ENCODE assay signal across 20 cellular contexts in the genomic region with DNA sequence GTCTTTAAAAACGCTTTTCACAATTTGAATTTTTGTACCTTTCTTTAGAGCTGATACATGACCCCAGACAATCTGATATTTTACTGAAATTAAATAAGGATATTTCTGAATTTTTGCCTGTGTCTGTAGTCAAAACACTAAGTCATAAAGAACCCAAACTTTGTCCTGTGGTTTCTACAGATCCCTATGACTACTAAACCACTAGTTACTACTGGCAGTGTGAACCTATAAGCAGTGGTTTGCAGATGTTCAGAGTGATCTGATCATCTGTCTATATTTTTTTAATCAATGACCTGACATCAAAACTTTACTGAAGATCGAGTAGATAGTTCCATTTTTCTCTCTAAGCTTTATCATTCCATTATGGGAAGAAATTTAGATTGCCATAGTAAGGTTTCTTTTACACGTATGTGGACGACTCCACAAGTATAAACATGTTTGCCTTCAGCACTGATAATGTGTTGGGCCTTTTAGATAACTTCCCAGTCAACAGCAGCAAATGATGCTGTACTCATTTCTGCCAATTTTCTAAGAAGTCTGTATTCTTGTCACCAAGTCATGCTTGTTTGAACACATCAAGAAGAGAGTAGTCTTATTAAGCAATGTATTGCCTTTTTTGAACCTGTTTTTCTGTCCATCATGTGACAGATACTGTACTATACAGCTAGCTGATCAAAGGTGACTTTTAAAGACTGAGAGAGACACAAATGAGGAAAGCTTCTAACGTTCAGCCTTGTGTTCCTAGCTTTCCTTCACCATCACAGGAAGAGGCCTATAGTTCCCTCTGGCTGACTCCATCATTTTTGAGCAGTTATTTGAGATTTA. TPM values are rescaled to one million over a fixed set of nuclear protein-coding genes. Genes with fewer than 3 reads are reported as not detected.
A peak's percentile ranks its signal among the peaks of the same experiment; 100 is the strongest.
DNase-seq lines count a peak whose midpoint lies in the region; ATAC-seq and TF ChIP-seq lines count a peak whose summit lies in the region.
"Had no signal": no experiment of that assay in that cellular context is flagged by ENCODE, and none has a peak within 500 bp of the region (broad histone marks: within the 10 kb centered on the region; RNA-seq: fewer than 3 reads in every experiment).

No MANE protein-coding gene starts in this region.

- peaks cover 33% of the 10 kb centered on the region for H4K20me1 ChIP-seq in neural progenitor cell (ENCODE audit: low read depth)

- TF ChIP-seq CTCF in astrocyte of the spinal cord (IDR thresholded peaks at IDR 0.05; ENCODE audit: low read depth, low read length): no peak
- TF ChIP-seq CTCF in foreskin keratinocyte (conservative IDR thresholded peaks at IDR 0.05): no peak
- TF ChIP-seq CTCF in WERI-Rb-1 (IDR thresholded peaks at IDR 0.05; ENCODE audit: low read depth, low read length): no peak
- TF ChIP-seq CTCF in neural progenitor cell (IDR thresholded peaks at IDR 0.05): no peak

- DNase-seq in astrocyte of the spinal cord (ENCODE audit: low read depth, low spot score): peak; percentile 18
- peak in 1 of 2 donors; percentile 74 for DNase-seq in foreskin keratinocyte
- no peak for DNase-seq in stimulated activated effector memory CD8-positive, alpha-beta T cell treated with anti-CD3 and anti-CD28 coated beads, Interleukin-12 subunit alpha, Interleukin-12 subunit beta, amount 100 ng/mL, for 72 hours (ENCODE audit: low spot score in 2 of 2)
- DNase-seq in WERI-Rb-1: no peak
- DNase-seq in neural progenitor cell (ENCODE audit: low spot score): no peak
- no peak for DNase-seq in iPS-NIHi11 (ENCODE audit: low spot score)
- no peak for DNase-seq in cortex of kidney (lab: John Stamatoyannopoulos, UW)
- DNase-seq: activated CD4-positive, CD25-positive, alpha-beta regulatory T cell treated with anti-CD3 and anti-CD28 coated beads, Interleukin-2, amount 50 U/mL, for 72 hours; activated effector memory CD4-positive, alpha-beta T cell treated with Interleukin-2 at 50 U/mL for 16 hours; aorta; DMS153; GF-D8; lower lobe of right lung; NCI-H146; NCI-H774; stimulated activated CD4-positive, alpha-beta T cell treated with anti-CD3 and anti-CD28 coated beads, Interleukin-4, amount 100 ng/mL, for 4 hours; testis had no signal

- no peaks in the 10 kb centered on the region for H3K9me3 Mint-ChIP-seq in stimulated activated effector memory CD8-positive, alpha-beta T cell treated with anti-CD3 and anti-CD28 coated beads, Interleukin-12 subunit alpha, Interleukin-12 subunit beta, amount 100 ng/mL, for 72 hours
- H3K9me3 Mint-ChIP-seq in neural progenitor cell: no peaks in the 10 kb centered on the region

- ATAC-seq in HG02610 (IDR thresholded peaks at IDR 0.05; ENCODE audit: unreplicated experiment) (peak; percentile 66), foreskin keratinocyte (peak; percentile 75)
- ATAC-seq in stimulated activated effector memory CD8-positive, alpha-beta T cell treated with anti-CD3 and anti-CD28 coated beads, Interleukin-12 subunit alpha, Interleukin-12 subunit beta, amount 100 ng/mL, for 72 hours: peak; percentile 80

- H3K27me3 ChIP-seq in foreskin keratinocyte (no peaks in the 10 kb centered on the region), WERI-Rb-1 (ENCODE audit: insufficient read depth, low read depth, severe bottlenecking) (no peaks in the 10 kb centered on the region), neural progenitor cell (no peaks in the 10 kb centered on the region)
- H3K27me3 ChIP-seq: testis had no signal

- no peaks in the 10 kb centered on the region for H3F3A ChIP-seq in neural progenitor cell (ENCODE audit: low read depth)

- no peaks in the 10 kb centered on the region for H3K27me3 Mint-ChIP-seq in neural progenitor cell (ENCODE audit: insufficient read depth, low read depth)

- peaks cover 58% of the 10 kb centered on the region for H3K4me1 ChIP-seq in foreskin keratinocyte
- peaks cover 2% of the 10 kb centered on the region for H3K4me1 ChIP-seq in neural progenitor cell
- H3K4me1 ChIP-seq: parathyroid adenoma had no signal

- in situ Hi-C loops in astrocyte of the spinal cord (cut with HindIII; ENCODE audit: low sequenced_read_pairs): no loop called here

- no peak overlapping the region for H2AFZ ChIP-seq in neural progenitor cell (replicated peaks)
- H2AFZ ChIP-seq: parathyroid adenoma had no signal

- peaks cover 4% of the 10 kb centered on the region for H3K36me3 ChIP-seq in WERI-Rb-1
- H3K36me3 ChIP-seq in neural progenitor cell: peaks cover 17% of the 10 kb centered on the region

- peaks cover 41% of the 10 kb centered on the region for H3K4me1 Mint-ChIP-seq in stimulated activated effector memory CD8-positive, alpha-beta T cell treated with anti-CD3 and anti-CD28 coated beads, Interleukin-12 subunit alpha, Interleukin-12 subunit beta, amount 100 ng/mL, for 72 hours
- H3K4me1 Mint-ChIP-seq in neural progenitor cell: no peaks in the 10 kb centered on the region

- peaks cover 58% of the 10 kb centered on the region for H3K79me2 ChIP-seq in neural progenitor cell (ENCODE audit: low read depth)
- H3K79me2 ChIP-seq: parathyroid adenoma had no signal

- no peak overlapping the region for H3K27ac Mint-ChIP-seq in stimulated activated effector memory CD8-positive, alpha-beta T cell treated with anti-CD3 and anti-CD28 coated beads, Interleukin-12 subunit alpha, Interleukin-12 subunit beta, amount 100 ng/mL, for 72 hours
- H3K27ac Mint-ChIP-seq in neural progenitor cell: no peak overlapping the region

- no peak overlapping the region for H3K9ac ChIP-seq in neural progenitor cell
- H3K9ac ChIP-seq: parathyroid adenoma had no signal

- H3K36me3 Mint-ChIP-seq in stimulated activated effector memory CD8-positive, alpha-beta T cell treated with anti-CD3 and anti-CD28 coated beads, Interleukin-12 subunit alpha, Interleukin-12 subunit beta, amount 100 ng/mL, for 72 hours: peaks cover 11% of the 10 kb centered on the region
- H3K36me3 Mint-ChIP-seq in neural progenitor cell: peaks cover 7% of the 10 kb centered on the region

- H3K27ac ChIP-seq in foreskin keratinocyte (peak overlapping the region; percentile 53), WERI-Rb-1 (no peak overlapping the region), neural progenitor cell (no peak overlapping the region)
- H3K27ac ChIP-seq: C4-2B, lower lobe of right lung, parathyroid adenoma, testis had no signal

- no peak overlapping the region for H3K4me2 ChIP-seq in neural progenitor cell

- H3K4me3 Mint-ChIP-seq in stimulated activated effector memory CD8-positive, alpha-beta T cell treated with anti-CD3 and anti-CD28 coated beads, Interleukin-12 subunit alpha, Interleukin-12 subunit beta, amount 100 ng/mL, for 72 hours: no peak overlapping the region
- H3K4me3 Mint-ChIP-seq in neural progenitor cell: no peak overlapping the region

- H3K9me3 ChIP-seq in WERI-Rb-1 (ENCODE audit: severe bottlenecking) (no peaks in the 10 kb centered on the region), neural progenitor cell (ENCODE audit: low read depth) (no peaks in the 10 kb centered on the region)
- H3K9me3 ChIP-seq: lower lobe of right lung, testis had no signal

- H3K4me3 ChIP-seq in astrocyte of the spinal cord (ENCODE audit: low read depth, low read length) (no peak overlapping the region), WERI-Rb-1 (ENCODE audit: low read depth, low read length) (no peak overlapping the region), neural progenitor cell (no peak overlapping the region)
- H3K4me3 ChIP-seq: lower lobe of right lung, testis had no signal

RNA-seq across cellular contexts. Expression of a gene that starts 21.9 kb away (rescaled TPM):
- total RNA-seq in foreskin keratinocyte (153 and 159 TPM in 2 replicates), neural progenitor cell (ENCODE audit: low replicate concordance) (106 and 120 TPM in 2 replicates)
- polyA plus RNA-seq in foreskin keratinocyte: 226 and 227 TPM in 2 replicates

RNA-seq across cellular contexts. Expression of a gene that starts 23.2 kb away (rescaled TPM):
- total RNA-seq in foreskin keratinocyte (17.6 and 19.4 TPM in 2 replicates), neural progenitor cell (ENCODE audit: low replicate concordance) (12.5 and 15.1 TPM in 2 replicates)
- polyA plus RNA-seq in foreskin keratinocyte: 4.3 and 4.8 TPM in 2 replicates
